In genomic region chr12:22447223-22447622, GRCh38 we compare ENCODE assay signal across 26 cellular contexts.
DNase-seq lines count a peak whose midpoint lies in the region; TF ChIP-seq lines count a peak whose summit lies in the region.
"Had no signal": no experiment of that assay in that cellular context is flagged by ENCODE, and none has a peak within 500 bp of the region (broad histone marks: within the 10 kb centered on the region; RNA-seq: fewer than 3 reads in every experiment).

No MANE protein-coding gene starts in this region.

- no peak overlapping the region for H3K4me3 ChIP-seq in osteoblast (ENCODE audit: insufficient read depth, low read length)
- H3K4me3 ChIP-seq: gastrocnemius medialis, neural progenitor cell, prostate gland had no signal

- no peak for TF ChIP-seq CTCF in osteoblast (IDR thresholded peaks at IDR 0.05; ENCODE audit: extremely low read depth, low read depth, low read length)

- H3K27me3 ChIP-seq in osteoblast (ENCODE audit: insufficient read depth, low read length) = no peaks in the 10 kb centered on the region
- H3K27me3 ChIP-seq: gastrocnemius medialis, neural progenitor cell had no signal

- H3K4me1 ChIP-seq in osteoblast (ENCODE audit: insufficient read depth, low read length) = peaks cover 3% of the 10 kb centered on the region
- H3K4me1 ChIP-seq: gastrocnemius medialis, neural progenitor cell, prostate gland had no signal

- H4K20me1 ChIP-seq in osteoblast (ENCODE audit: insufficient read depth, low read length) = no peaks in the 10 kb centered on the region

- H3K4me2 ChIP-seq in osteoblast (ENCODE audit: insufficient read depth, low read length) = no peak overlapping the region
- H3K4me2 ChIP-seq: neural progenitor cell had no signal

- DNase-seq in NCI-H748 (lab: John Stamatoyannopoulos, UW; ENCODE audit: unreplicated experiment) (peak; percentile 9), NCI-H748 treated with DMSO at 0.1 percent for 48 hours (lab: John Stamatoyannopoulos, UW) (no peak), NCI-H2081 (lab: John Stamatoyannopoulos, UW) (peak; percentile 28 to 73), amniotic epithelial cell (ENCODE audit: low read depth) (peak; percentile 4), osteoblast (ENCODE audit: insufficient read length, low spot score, missing footprints) (peak; percentile 26), islet precursor cell (no peak), hypothalamus (lab: John Stamatoyannopoulos, UW) (no peak), kidney glomerular epithelial cell (lab: John Stamatoyannopoulos, UW) (no peak)
- DNase-seq: ACHN; activated CD4-positive, alpha-beta T cell treated with anti-CD3 and anti-CD28 coated beads for 4 hours; activated naive CD4-positive, alpha-beta T cell treated with anti-CD3 and anti-CD28 coated beads, Interleukin-2, amount 50 U/mL, for 16 hours; aorta; C1 segment of cervical spinal cord; Calu3; central memory CD4-positive, alpha-beta T cell; gastrocnemius medialis; GDM1; H7; NCI-H187; NCI-H526; PC-3; SHP77 treated with DMSO at 0.1 percent for 48 hours; T-helper 1 cell had no signal

- no peak overlapping the region for H3K27ac ChIP-seq in osteoblast (ENCODE audit: low read depth, low read length)
- H3K27ac ChIP-seq: epithelial cell of prostate, gastrocnemius medialis, neural progenitor cell, prostate gland had no signal

- H3K9me3 ChIP-seq in osteoblast (ENCODE audit: low read depth, low read length) = no peaks in the 10 kb centered on the region
- H3K9me3 ChIP-seq: gastrocnemius medialis, prostate gland had no signal

- no peaks in the 10 kb centered on the region for H3K36me3 ChIP-seq in osteoblast (ENCODE audit: insufficient read depth, low read length)
- H3K36me3 ChIP-seq: neural progenitor cell, prostate gland had no signal

- H3K79me2 ChIP-seq in osteoblast (ENCODE audit: insufficient read depth, low read length) = no peaks in the 10 kb centered on the region

- no peak overlapping the region for H2AFZ ChIP-seq in osteoblast (ENCODE audit: low read length)
- H2AFZ ChIP-seq: neural progenitor cell had no signal

Comparison
In these comparisons a context has a peak if more than half of its experiments do, and no peak if none do; other contexts are left out.
1. DNase-seq: peak in NCI-H748 (single experiment), NCI-H2081 (2 of 2), amniotic epithelial cell (single experiment) and osteoblast (single experiment); none in NCI-H748 treated with DMSO at 0.1 percent for 48 hours (single experiment), islet precursor cell (single experiment), hypothalamus (0 of 51) and kidney glomerular epithelial cell (single experiment).